ENCODE assay signal across 17 cellular contexts in genomic region chr14:104090071-104090748, GRCh38. TPM values are rescaled to one million over a fixed set of nuclear protein-coding genes. Genes with fewer than 3 reads are reported as not detected.
"Had no signal": no experiment of that assay in that cellular context is flagged by ENCODE, and none has a peak within 500 bp of the region (broad histone marks: within the 10 kb centered on the region; RNA-seq: fewer than 3 reads in every experiment).

No MANE protein-coding gene starts in this region.

- DNase-seq: activated CD4-positive, alpha-beta T cell treated with anti-CD3 and anti-CD28 coated beads, Interleukin-2, amount 50 U/mL, for 48 hours; activated gamma-delta T cell; adrenal gland; endodermal cell; nucleus accumbens; small intestine; stimulated activated CD4-positive, alpha-beta T cell treated with anti-CD3 and anti-CD28 coated beads, Interleukin-4, amount 100 ng/mL, for 1 hour; stimulated activated naive CD8-positive, alpha-beta T cell treated with anti-CD3 and anti-CD28 coated beads, Interleukin-15, amount 100 ng/mL, for 72 hours had no signal

- ATAC-seq: activated naive CD4-positive, alpha-beta T cell treated with anti-CD3 and anti-CD28 coated beads, Interleukin-2, amount 50 U/mL, for 72 hours; stimulated activated naive CD8-positive, alpha-beta T cell treated with anti-CD3 and anti-CD28 coated beads, Interleukin-15, amount 100 ng/mL, for 72 hours had no signal

- H3K9me3 ChIP-seq: adrenal gland, suprapubic skin, upper lobe of left lung had no signal

- H3K4me1 ChIP-seq: adrenal gland had no signal

- H3K4me3 ChIP-seq: adrenal gland, dorsolateral prefrontal cortex, lung, SK-N-MC, suprapubic skin, upper lobe of left lung had no signal

- H3K36me3 ChIP-seq: adrenal gland, suprapubic skin, upper lobe of left lung had no signal

- H3K27ac ChIP-seq: adrenal gland, dorsolateral prefrontal cortex, epithelial cell of prostate, SK-N-MC, suprapubic skin, upper lobe of left lung had no signal

RNA-seq across cellular contexts. Expression of gene ASPG, which starts 4.7 kb away (rescaled TPM):
- total RNA-seq: activated naive CD4-positive, alpha-beta T cell treated with anti-CD3 and anti-CD28 coated beads, Interleukin-2, amount 50 U/mL, for 72 hours; progenitor cell of endocrine pancreas; T-helper 2 cell treated with Interferon-gamma antibody and Interleukin-4, amounts not matched to agents 100 ng/mL and 5 ng/mL, for 36 hours had no signal
